ENCODE assay signal across 35 cellular contexts in genomic region chr19:11873762-11874161, GRCh38. TPM values are rescaled to one million over a fixed set of nuclear protein-coding genes. Genes with fewer than 3 reads are reported as not detected.
"Had no signal": no experiment of that assay in that cellular context is flagged by ENCODE, and none has a peak within 500 bp of the region (broad histone marks: within the 10 kb centered on the region; RNA-seq: fewer than 3 reads in every experiment).

No MANE protein-coding gene starts in this region.

- DNase-seq: Karpas-422, Kasumi-1, MG63, MM.1S, MV-4-11, NCI-H1048, NCI-H1092, NCI-H1092 treated with DMSO at 0.1 percent for 48 hours, NCI-H1105, NCI-H1105 treated with DMSO at 0.1 percent for 48 hours, NCI-H1417, NCI-H1417 treated with DMSO at 0.1 percent for 48 hours, NCI-H1436, NCI-H1436 treated with DMSO at 0.1 percent for 48 hours, NCI-H146, NCI-H1694, NCI-H1694 treated with DMSO at 0.1 percent for 48 hours, NCI-H187, NCI-H187 treated with DMSO at 0.1 percent for 48 hours, NCI-H1930, NCI-H2029, NCI-H2029 treated with DMSO at 0.1 percent for 48 hours, NCI-H2081, NCI-H2081 treated with DMSO at 0.1 percent for 48 hours, NCI-H2107, NCI-H2171, NCI-H2171 treated with DMSO at 0.1 percent for 48 hours, NCI-H2227 treated with DMSO at 0.1 percent for 48 hours, NCI-H226, NCI-H345, NCI-H446, NCI-H446 treated with DMSO at 0.1 percent for 48 hours, NCI-H510A had no signal

RNA-seq across cellular contexts. Expression of gene ZNF69, which starts 13.8 kb away (rescaled TPM):
- total RNA-seq: MCF 10A, NCI-H460 had no signal

RNA-seq across cellular contexts. Expression of gene ZNF439, which starts 25.2 kb away (rescaled TPM):
- total RNA-seq: MCF 10A, NCI-H460 had no signal
